8 cellular contexts compared by ENCODE assay signal in the genomic region with DNA sequence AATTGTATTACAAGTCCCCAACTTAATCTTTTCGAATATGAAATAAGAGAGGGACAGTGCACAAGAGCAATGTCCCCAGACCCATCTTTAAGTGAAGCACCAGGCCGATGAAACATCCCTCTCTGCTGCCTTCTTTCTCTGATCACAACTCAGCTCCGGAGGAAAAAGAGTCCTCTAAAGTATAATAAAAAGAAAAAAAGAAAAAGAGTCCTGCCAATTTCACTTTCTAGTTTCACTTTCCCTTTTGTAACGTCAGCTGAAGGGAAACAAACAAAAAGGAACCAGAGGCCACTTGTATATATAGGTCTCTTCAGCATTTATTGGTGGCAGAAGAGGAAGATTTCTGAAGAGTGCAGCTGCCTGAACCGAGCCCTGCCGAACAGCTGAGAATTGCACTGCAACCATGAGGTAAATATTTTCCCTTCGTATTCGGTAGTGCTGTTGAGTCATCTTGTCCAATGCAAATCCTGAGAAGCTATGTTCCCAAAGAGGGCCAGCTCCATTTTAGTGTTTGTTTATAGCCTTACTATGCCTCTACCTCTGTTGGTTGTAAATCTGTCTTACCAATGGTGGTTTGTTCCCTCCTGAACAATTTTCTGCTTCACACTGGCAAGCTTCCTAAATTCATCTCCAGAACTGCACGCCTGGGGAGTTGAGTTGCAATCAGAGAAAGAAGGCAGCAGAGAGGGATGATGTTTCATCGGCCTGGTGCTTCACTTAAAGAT. TPM values are rescaled to one million over a fixed set of nuclear protein-coding genes. Genes with fewer than 3 reads are reported as not detected.
DNase-seq lines count a peak whose midpoint lies in the region; ATAC-seq, FAIRE-seq and TF ChIP-seq lines count a peak whose summit lies in the region.

A gene with protein sequence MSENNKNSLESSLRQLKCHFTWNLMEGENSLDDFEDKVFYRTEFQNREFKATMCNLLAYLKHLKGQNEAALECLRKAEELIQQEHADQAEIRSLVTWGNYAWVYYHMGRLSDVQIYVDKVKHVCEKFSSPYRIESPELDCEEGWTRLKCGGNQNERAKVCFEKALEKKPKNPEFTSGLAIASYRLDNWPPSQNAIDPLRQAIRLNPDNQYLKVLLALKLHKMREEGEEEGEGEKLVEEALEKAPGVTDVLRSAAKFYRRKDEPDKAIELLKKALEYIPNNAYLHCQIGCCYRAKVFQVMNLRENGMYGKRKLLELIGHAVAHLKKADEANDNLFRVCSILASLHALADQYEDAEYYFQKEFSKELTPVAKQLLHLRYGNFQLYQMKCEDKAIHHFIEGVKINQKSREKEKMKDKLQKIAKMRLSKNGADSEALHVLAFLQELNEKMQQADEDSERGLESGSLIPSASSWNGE (plus strand): TSS at position 326 of the 725 bp plus-strand sequence. CDS start 78 bp downstream, at position 404.

- 89% methylated on average over 10 of the region's 10 CpGs; no CpG with 5 or more reads in 1 of the 2 experiments for WGBS in H1 (ENCODE audit: extremely low coverage in 1 of 2, insufficient coverage in 1 of 2, insufficient read length in 1 of 2, insufficient replicate concordance in 2 of 2, low coverage in 1 of 2, low lambda C conversion rate in 2 of 2, missing lambda C conversion rate in 1 of 2), 2 experiments

- no peak for FAIRE-seq in H1 (lab: Jason Lieb, UNC)

- no peaks in the 10 kb centered on the region for H4K20me1 ChIP-seq in H1 (replicated peaks in 1 of 2; ENCODE audit: control insufficient read depth in 1 of 2, insufficient read depth in 2 of 2, low read length in 2 of 2)

- no peaks in the 10 kb centered on the region for H3K23me2 ChIP-seq in H1 (ENCODE audit: low read depth, low read length)

- H3K9ac ChIP-seq in H1 (replicated peaks in 1 of 4; ENCODE audit: extremely low read depth in 1 of 4, low read depth in 3 of 4, low read length in 3 of 4), result no peak within 1 kb of the TSS

- no peaks in the 10 kb centered on the region for H3K79me2 ChIP-seq in H1 (ENCODE audit: control insufficient read depth in 1 of 2, insufficient read depth in 2 of 2, low read length in 2 of 2)

- no peak within 1 kb of the TSS for H2BK15ac ChIP-seq in H1 (ENCODE audit: low read length)

- no peaks in the 10 kb centered on the region for H3K27me3 ChIP-seq in H1 (replicated peaks in 1 of 4; ENCODE audit: control insufficient read depth in 3 of 4, extremely low read depth in 1 of 4, insufficient read depth in 3 of 4, low read length in 3 of 4)
- H3K27me3 ChIP-seq in muscle layer of duodenum (ENCODE audit: low read depth, low read length), result no peaks in the 10 kb centered on the region

- TF ChIP-seq CTCF in 22Rv1 (IDR thresholded peaks at IDR 0.05) (no peak), GM12875 (IDR thresholded peaks at IDR 0.05; ENCODE audit: borderline replicate concordance, insufficient read depth, low read depth, low read length) (no peak), H1 (IDR thresholded peaks at IDR 0.05; ENCODE audit: control extremely low read depth in 1 of 3, insufficient read depth in 1 of 3, low read depth in 1 of 3, low read length in 3 of 3) (no peak)

- no peak within 1 kb of the TSS for H2BK5ac ChIP-seq in H1 (ENCODE audit: low read depth, low read length)

- POLR2A ChIA-PET in H1 (lab: Charles Lee; ENCODE audit: partially characterized antibody), result interaction anchor here (1.0 kb wide), 1 partner anchor 112 kb away, joined by 3 read pairs; a partner anchor contains a TSS

- no peak within 1 kb of the TSS for H4K8ac ChIP-seq in H1 (ENCODE audit: extremely low read depth, insufficient read depth, low read length)

- TF ChIP-seq EP300 in H1 (IDR thresholded peaks at IDR 0.05; ENCODE audit: borderline replicate concordance in 1 of 2, low read depth in 2 of 2, low read length in 2 of 2), result no peak

- no peak within 1 kb of the TSS for H2BK20ac ChIP-seq in H1 (ENCODE audit: low read length)

- H3K23ac ChIP-seq in H1 (ENCODE audit: insufficient read length), result peak within 1 kb of the TSS; percentile 66

- H3K4me2 ChIP-seq in H1 (ENCODE audit: insufficient read depth in 1 of 2, low read depth in 2 of 2, low read length in 2 of 2), result no peak within 1 kb of the TSS

- H3K9me3 ChIP-seq in H1 (ENCODE audit: insufficient read depth in 2 of 2, low read depth in 1 of 2, low read length in 1 of 2) (no peaks in the 10 kb centered on the region), muscle layer of duodenum (ENCODE audit: control insufficient read depth in 1 of 2, low read length in 2 of 2) (no peaks in the 10 kb centered on the region)

- H2BK12ac ChIP-seq in H1 (ENCODE audit: low read depth, low read length), result no peak within 1 kb of the TSS

- H4K91ac ChIP-seq in H1 (replicated peaks; ENCODE audit: insufficient read length, low read length), result no peak within 1 kb of the TSS

- ATAC-seq in HG02623 (IDR thresholded peaks at IDR 0.05; ENCODE audit: unreplicated experiment), result peak; percentile 59

- peak within 1 kb of the TSS; percentile 36 for H2AFZ ChIP-seq in H1 (ENCODE audit: low read length)

- CTCF ChIA-PET in H1 (lab: Charles Lee; ENCODE audit: partially characterized antibody), result interaction anchor here (0.7 to 9.9 kb wide), 7 partner anchors 21 to 117 kb away, joined by 3 to 60 read pairs (median 4); no protein-coding TSS in a partner anchor

- H3K18ac ChIP-seq in H1 (ENCODE audit: extremely low read depth, low read length), result no peak within 1 kb of the TSS; the same call in 1 of the 2 replicates

- H3K4me3 ChIP-seq in GM12875 (ENCODE audit: low read depth, low read length), result peak within 1 kb of the TSS; percentile 48
- H3K4me3 ChIP-seq in H1 (ENCODE audit: extremely low read depth in 1 of 4, insufficient read depth in 2 of 4, low read depth in 3 of 4, low read length in 4 of 4), result no peak within 1 kb of the TSS
- H3K4me3 ChIP-seq in muscle layer of duodenum (ENCODE audit: low read depth in 1 of 2, low read length in 2 of 2), result peak within 1 kb of the TSS; percentile 58 to 85

- DNase-seq in NCI-H146 treated with DMSO at 0.1 percent for 48 hours (lab: John Stamatoyannopoulos, UW; ENCODE audit: unreplicated experiment) (peak; percentile 9), H1 (ENCODE audit: low read depth in 1 of 2, low spot score in 2 of 2) (no peak)
- DNase-seq in activated CD4-positive, alpha-beta T cell treated with anti-CD3 and anti-CD28 coated beads for 1 hour, result peak; percentile 47
- no peak for DNase-seq in NK-92 treated with Interleukin-12 subunit alpha and Interleukin-12 subunit beta, amount 100 ng/mL, for 24 hours (lab: John Stamatoyannopoulos, UW)

- no peak within 1 kb of the TSS for H2BK120ac ChIP-seq in H1 (replicated peaks; ENCODE audit: low read depth, low read length)

- no peaks in the 10 kb centered on the region for H3K79me1 ChIP-seq in H1 (ENCODE audit: low read depth, low read length)

- no peak for TF ChIP-seq RAD21 in H1 (IDR thresholded peaks at IDR 0.05 in 1 of 2, conservative IDR thresholded peaks at IDR 0.05 in 1 of 2; ENCODE audit: low read depth in 2 of 2, low read length in 2 of 2)

- H3K27ac ChIP-seq in 22Rv1 (peak within 1 kb of the TSS; percentile 43; the same call in 1 of the 2 replicates), H1 (ENCODE audit: low read depth, low read length) (no peak within 1 kb of the TSS), muscle layer of duodenum (ENCODE audit: low read length) (peak within 1 kb of the TSS; percentile 94)

- H3K56ac ChIP-seq in H1 (replicated peaks; ENCODE audit: insufficient read length, low read depth, low read length), result no peak within 1 kb of the TSS

- H3K4ac ChIP-seq in H1 (replicated peaks; ENCODE audit: insufficient read length, low read depth, low read length), result no peak within 1 kb of the TSS

- H3K36me3 ChIP-seq in H1 (ENCODE audit: control insufficient read depth in 2 of 4, insufficient read depth in 4 of 4, low read length in 3 of 4) (no peaks in the 10 kb centered on the region), muscle layer of duodenum (ENCODE audit: control insufficient read depth in 1 of 2, insufficient read depth in 2 of 2, low read length in 2 of 2) (peaks cover 9 to 10% of the 10 kb centered on the region in 2 donors)

- TF ChIP-seq POLR2A in H1 (IDR thresholded peaks at IDR 0.05; ENCODE audit: control extremely low read depth in 1 of 2, low read depth in 2 of 2, low read length in 2 of 2), result no peak

- no peak within 1 kb of the TSS for H2AK5ac ChIP-seq in H1 (ENCODE audit: low read depth, low read length)

- H3K14ac ChIP-seq in H1 (ENCODE audit: insufficient read length), result no peak within 1 kb of the TSS

- peak within 1 kb of the TSS; percentile 30 for H4K5ac ChIP-seq in H1 (ENCODE audit: insufficient read length, low read depth, low read length)

- H3K4me1 ChIP-seq in H1 (replicated peaks in 1 of 4; ENCODE audit: control insufficient read depth in 3 of 4, insufficient read depth in 4 of 4, low read length in 3 of 4) (peaks cover 0 to 3% (median 1%) of the 10 kb centered on the region in 4 experiments; a peak in 2 of 7 replicates), muscle layer of duodenum (ENCODE audit: control insufficient read depth in 1 of 2, insufficient read depth in 2 of 2, low read length in 2 of 2) (peaks cover 7 to 28% of the 10 kb centered on the region in 2 donors)

TF ChIP-seq in H1, 55 proteins besides CTCF, POLR2A, EP300 and RAD21 (continues in another document):
- no peak for TF ChIP-seq SP1 (IDR thresholded peaks at IDR 0.05; ENCODE audit: low read depth, low read length)
- TF ChIP-seq, protein P1, sequence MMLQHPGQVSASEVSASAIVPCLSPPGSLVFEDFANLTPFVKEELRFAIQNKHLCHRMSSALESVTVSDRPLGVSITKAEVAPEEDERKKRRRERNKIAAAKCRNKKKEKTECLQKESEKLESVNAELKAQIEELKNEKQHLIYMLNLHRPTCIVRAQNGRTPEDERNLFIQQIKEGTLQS (IDR thresholded peaks at IDR 0.05; ENCODE audit: insufficient read depth, low read depth, low read length), result no peak
- no peak for TF ChIP-seq SAP30 (IDR thresholded peaks at IDR 0.05; ENCODE audit: insufficient read depth, insufficient replicate concordance, low read length)
- TF ChIP-seq CHD1 (IDR thresholded peaks at IDR 0.05; ENCODE audit: low read depth, low read length), result no peak
- TF ChIP-seq BRCA1 (IDR thresholded peaks at IDR 0.05; ENCODE audit: low read depth, low read length), result no peak
- TF ChIP-seq CBX5 (IDR thresholded peaks at IDR 0.05; ENCODE audit: low read depth, low read length), result no peak
- no peak for TF ChIP-seq TAF7 (optimal IDR thresholded peaks at IDR 0.05; ENCODE audit: borderline replicate concordance, low read depth, low read length)
- no peak for TF ChIP-seq HDAC2 (IDR thresholded peaks at IDR 0.05; ENCODE audit: borderline replicate concordance in 1 of 2, low read depth in 2 of 2, low read length in 2 of 2)

RNA-seq across cellular contexts. Expression of the gene that starts here (rescaled TPM):
- 0.35 and 0.40 TPM in 2 replicates for total RNA-seq in H1 (2021; fragmentation: NEBNext Ultra II Directional; extraction: Animal tissue kit (Norgen Biotek cat#: 25700))
- polyA plus RNA-seq in H1 (2011; rRNA removed), result 0.03 TPM in 1 of 2 replicates, not detected in the other
- 0.04 TPM for polyA plus RNA-seq in H1 (2011; cell fraction: cytosol; rRNA removed)
- polyA plus RNA-seq in H1 (2011; cell fraction: nucleus; rRNA removed), result 0.03 TPM
- polyA plus RNA-seq in H1 (2012, experiment 1 of 2), result 0.08 to 0.22 TPM (median 0.11 TPM) in 4 replicates
- polyA plus RNA-seq in H1 (2012, experiment 2 of 2), result not detected
- 0.14 TPM for polyA plus RNA-seq in H1 (2013, experiment 1 of 2)
- 0.11 TPM for polyA plus RNA-seq in H1 (2013, experiment 2 of 2)
- not detected in 2 replicates for polyA minus RNA-seq in H1 (2011; rRNA and poly(A)+ RNA removed)
- polyA minus RNA-seq in H1 (2011; cell fraction: cytosol; rRNA and poly(A)+ RNA removed), result not detected
- polyA minus RNA-seq in H1 (2011; cell fraction: nucleus; rRNA and poly(A)+ RNA removed), result not detected

Comparison
In these comparisons a context has a peak if more than half of its experiments do, and no peak if none do; other contexts are left out.
1. H3K4me3 ChIP-seq: peak in GM12875 (single experiment) and muscle layer of duodenum (2 of 2); none in H1 (0 of 4).
2. DNase-seq: peak in NCI-H146 treated with DMSO at 0.1 percent for 48 hours (single experiment) and activated CD4-positive, alpha-beta T cell treated with anti-CD3 and anti-CD28 coated beads for 1 hour (single experiment); none in H1 (0 of 2) and NK-92 treated with Interleukin-12 subunit alpha and Interleukin-12 subunit beta, amount 100 ng/mL, for 24 hours (single experiment).